In the genomic region with DNA sequence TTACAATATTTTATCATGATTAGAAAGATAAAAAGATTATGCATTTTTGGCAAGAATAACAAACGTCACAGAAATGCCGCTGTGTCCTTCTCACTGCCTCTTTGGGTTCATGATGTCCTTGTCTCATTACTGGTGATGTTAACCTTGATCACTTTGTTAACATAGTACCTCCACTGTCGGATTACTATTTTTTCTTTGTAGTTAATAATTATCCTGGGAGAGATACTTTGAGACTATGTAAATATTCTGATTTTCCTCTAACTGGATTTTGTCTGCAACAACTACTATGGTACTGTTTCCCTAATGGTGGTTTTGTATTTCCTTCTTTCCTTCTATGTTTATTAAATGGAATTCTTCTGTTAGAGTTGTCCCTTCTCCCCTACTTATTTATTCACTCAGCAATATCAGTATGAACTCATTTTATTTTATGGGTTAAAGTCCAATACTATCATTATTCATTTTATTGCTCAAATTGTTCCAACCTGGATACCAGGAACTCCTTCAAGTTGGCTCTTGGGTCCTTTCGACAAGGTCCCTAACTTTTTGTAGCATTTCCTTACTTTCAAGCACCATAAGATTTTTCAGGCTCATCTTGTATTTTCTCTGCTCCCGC, we compare ENCODE assay signal across 23 cellular contexts. TPM values are rescaled to one million over a fixed set of nuclear protein-coding genes. Genes with fewer than 3 reads are reported as not detected.
DNase-seq lines count a peak whose midpoint lies in the region; ATAC-seq, FAIRE-seq and TF ChIP-seq lines count a peak whose summit lies in the region.
"Had no signal": no experiment of that assay in that cellular context is flagged by ENCODE, and none has a peak within 500 bp of the region (broad histone marks: within the 10 kb centered on the region; RNA-seq: fewer than 3 reads in every experiment).

No MANE protein-coding gene starts in this region.

- H3K27ac ChIP-seq in astrocyte (ENCODE audit: low read depth, low read length) (no peak overlapping the region), HepG2 (ENCODE audit: extremely low read length, insufficient read depth, low read length) (peak overlapping the region; percentile 37), transverse colon (peak overlapping the region; percentile 17 to 50 (median 32))
- H3K27ac ChIP-seq: GM23248, prostate gland, thoracic aorta had no signal

- in situ Hi-C loops in HepG2 (cut with HindIII; ENCODE audit: extremely low pct_ligation_motif_present, low pct_unique_long_range_greater_than_20kb): loop anchor here (10.0 kb wide), 1 partner anchor 291 kb away; no protein-coding TSS in a partner anchor
- in situ Hi-C loops in transverse colon (cut with MboI; ENCODE audit: low pct_ligation_motif_present in 1 of 4, low pct_unique_long_range_greater_than_20kb in 1 of 4, low sequenced_read_pairs in 3 of 4): loop anchor here in 3 of 4 donors (10.0 to 25.0 kb wide), 4 partner anchors 81 to 301 kb away; a partner anchor contains a TSS

- POLR2A ChIA-PET in HepG2 (lab: Yijun Ruan, JAX): interaction anchor here (1.1 to 1.2 kb wide), 2 partner anchors 9 kb away, joined by 3 to 8 read pairs; a partner anchor contains a TSS

- H3K79me2 ChIP-seq in astrocyte (ENCODE audit: insufficient read depth, low read length): peaks cover 90% of the 10 kb centered on the region
- peaks cover 82% of the 10 kb centered on the region for H3K79me2 ChIP-seq in HepG2 (ENCODE audit: insufficient read depth, low read length)

- H3K4me1 ChIP-seq in astrocyte (ENCODE audit: insufficient read depth, low read length) (peaks cover 11% of the 10 kb centered on the region), HepG2 (ENCODE audit: insufficient read depth, low read length) (peaks cover 66% of the 10 kb centered on the region), transverse colon (peaks cover 30 to 68% (median 44%) of the 10 kb centered on the region in 4 donors)

- H3K9me3 ChIP-seq in astrocyte (ENCODE audit: insufficient read depth, low read depth, low read length): no peaks in the 10 kb centered on the region
- no peaks in the 10 kb centered on the region for H3K9me3 ChIP-seq in HepG2 (ENCODE audit: low read length)
- no peaks in the 10 kb centered on the region for H3K9me3 ChIP-seq in transverse colon
- H3K9me3 ChIP-seq: left ventricle myocardium inferior, mucosa of descending colon, prostate gland, thoracic aorta had no signal

- no TSS peak for BruUV-seq in HepG2 (replicated peaks; lab: Mats Ljungman, UMichigan)

- no peak overlapping the region for H2AFZ ChIP-seq in astrocyte (ENCODE audit: low read depth, low read length)
- H2AFZ ChIP-seq in HepG2 (ENCODE audit: low read length): no peak overlapping the region
- H2AFZ ChIP-seq: GM23248 had no signal

- H3K27me3 Mint-ChIP-seq in IgD-negative memory B cell (no peaks in the 10 kb centered on the region), astrocyte (ENCODE audit: low read depth, unreplicated experiment) (no peaks in the 10 kb centered on the region)
- H3K27me3 Mint-ChIP-seq in activated T-helper 1 cell treated with anti-CD3 and anti-CD28 coated beads, Interleukin-12 subunit alpha, Interleukin-12 subunit beta, Interleukin-2, Interleukin-4 antibody, amounts not matched to agents 30 ng/mL and 10 ng/mL and 1 ng/mL, durations not matched to agents 14 hours and 24 hours and 36 hours (ENCODE audit: insufficient read depth): no peaks in the 10 kb centered on the region
- H3K27me3 Mint-ChIP-seq: activated naive CD8-positive, alpha-beta T cell treated with anti-CD3 and anti-CD28 coated beads for 36 hours had no signal

- peaks cover 13% of the 10 kb centered on the region for H3K36me3 ChIP-seq in astrocyte (ENCODE audit: insufficient read depth, low read length)
- peaks cover 3 to 23% of the 10 kb centered on the region in 2 experiments; a peak in 4 of 5 replicates for H3K36me3 ChIP-seq in HepG2 (replicated peaks in 1 of 2; ENCODE audit: control insufficient read depth in 1 of 2, insufficient read depth in 2 of 2, low read length in 2 of 2)
- peaks cover 0 to 8% (median 0%) of the 10 kb centered on the region in 4 donors for H3K36me3 ChIP-seq in transverse colon
- H3K36me3 ChIP-seq: prostate gland had no signal

- H4K20me1 ChIP-seq in astrocyte (ENCODE audit: insufficient read depth, low read length): peaks cover 84% of the 10 kb centered on the region
- peaks cover 74% of the 10 kb centered on the region for H4K20me1 ChIP-seq in HepG2 (ENCODE audit: insufficient read depth, low read length)

- H3K27me3 ChIP-seq in astrocyte (ENCODE audit: insufficient read depth, low read length) (no peaks in the 10 kb centered on the region), HepG2 (ENCODE audit: control insufficient read depth in 1 of 2, insufficient read depth in 2 of 2, low read length in 2 of 2) (no peaks in the 10 kb centered on the region), transverse colon (no peaks in the 10 kb centered on the region)

- no peak for TF ChIP-seq POLR2A in HepG2 (IDR thresholded peaks at IDR 0.05; ENCODE audit: insufficient read depth in 1 of 2, low read depth in 2 of 2, low read length in 2 of 2)
- no peak for TF ChIP-seq POLR2A in transverse colon (IDR thresholded peaks at IDR 0.05)

- FAIRE-seq in astrocyte (lab: Jason Lieb, UNC) (no peak), HepG2 (lab: Jason Lieb, UNC) (no peak)
- FAIRE-seq: colon, endometrium, HTR-8/SVneo had no signal

- TF ChIP-seq CTCF in astrocyte (IDR thresholded peaks at IDR 0.05; ENCODE audit: insufficient read depth, low read depth, low read length) (no peak), HepG2 (CRISPR knock-in tag; IDR thresholded peaks at IDR 0.05) (no peak), transverse colon (IDR thresholded peaks at IDR 0.05) (no peak)

- 36% methylated on average over 5 of the region's 5 CpGs for WGBS in HepG2 (ENCODE audit: low lambda C conversion rate)
- WGBS in transverse colon (ENCODE audit: low coverage in 1 of 2), 2 donors: 70 to 72% methylated on average over 5 of the region's 5 CpGs

- H3K9me3 Mint-ChIP-seq in IgD-negative memory B cell: no peaks in the 10 kb centered on the region
- no peaks in the 10 kb centered on the region for H3K9me3 Mint-ChIP-seq in astrocyte (ENCODE audit: unreplicated experiment)
- H3K9me3 Mint-ChIP-seq in activated T-helper 1 cell treated with anti-CD3 and anti-CD28 coated beads, Interleukin-12 subunit alpha, Interleukin-12 subunit beta, Interleukin-2, Interleukin-4 antibody, amounts not matched to agents 30 ng/mL and 10 ng/mL and 1 ng/mL, durations not matched to agents 14 hours and 24 hours and 36 hours: no peaks in the 10 kb centered on the region
- H3K9me3 Mint-ChIP-seq: activated naive CD8-positive, alpha-beta T cell treated with anti-CD3 and anti-CD28 coated beads for 36 hours had no signal

- H3K9ac ChIP-seq in astrocyte (ENCODE audit: low read length): no peak overlapping the region
- H3K9ac ChIP-seq in HepG2 (ENCODE audit: insufficient read depth, low read depth, low read length): 0 out of 2 replicates have a peak overlapping the region, but pooled peaks have one; percentile 6
- H3K9ac ChIP-seq: GM23248 had no signal

- intact Hi-C loops in HepG2 (cut with micrococcal nuclease; ENCODE audit: unreplicated experiment): no loop called here
- intact Hi-C loops in transverse colon (cut with DNase I; ENCODE audit: low total_unique reads): no loop called here
- intact Hi-C loops in activated T-helper 1 cell treated with anti-CD3 and anti-CD28 coated beads, Interleukin-12 subunit alpha, Interleukin-12 subunit beta, Interleukin-2, Interleukin-4 antibody, amounts not matched to agents 30 ng/mL and 10 ng/mL and 1 ng/mL, durations not matched to agents 14 hours and 24 hours and 36 hours (cut with micrococcal nuclease): no loop called here

- no peak for DNase-seq in astrocyte (ENCODE audit: low read depth)
- DNase-seq in HepG2 (ENCODE audit: low spot score): peak; percentile 64
- DNase-seq in transverse colon: no peak
- no peak for DNase-seq in stimulated activated CD4-positive, alpha-beta T cell treated with anti-CD3 and anti-CD28 coated beads, Interleukin-1b, Interleukin-23, amount 100 ng/mL, for 48 hours
- DNase-seq in activated T-helper 1 cell treated with anti-CD3 and anti-CD28 coated beads, Interleukin-12 subunit alpha, Interleukin-12 subunit beta, Interleukin-2, Interleukin-4 antibody, amounts not matched to agents 30 ng/mL and 10 ng/mL and 1 ng/mL, durations not matched to agents 14 hours and 24 hours and 36 hours (ENCODE audit: low spot score): no peak
- no peak for DNase-seq in NCI-H524 (lab: John Stamatoyannopoulos, UW)
- DNase-seq: activated CD4-positive, alpha-beta T cell treated with anti-CD3 and anti-CD28 coated beads for 4 hours; activated naive CD8-positive, alpha-beta T cell treated with anti-CD3 and anti-CD28 coated beads for 36 hours; AML-193; COR-L47; GM23248; left ventricle myocardium inferior; mucosa of descending colon; NCI-H1092 treated with DMSO at 0.1 percent for 48 hours; NCI-H2029 treated with DMSO at 0.1 percent for 48 hours; stimulated activated naive CD4-positive, alpha-beta T cell treated with Interleukin-2 at 50 U/mL for 16 hours had no signal

- H3K27ac Mint-ChIP-seq in IgD-negative memory B cell: peak overlapping the region in 2 of 3 donors; percentile 44 to 61
- H3K27ac Mint-ChIP-seq in astrocyte (ENCODE audit: unreplicated experiment): no peak overlapping the region
- no peak overlapping the region for H3K27ac Mint-ChIP-seq in activated T-helper 1 cell treated with anti-CD3 and anti-CD28 coated beads, Interleukin-12 subunit alpha, Interleukin-12 subunit beta, Interleukin-2, Interleukin-4 antibody, amounts not matched to agents 30 ng/mL and 10 ng/mL and 1 ng/mL, durations not matched to agents 14 hours and 24 hours and 36 hours
- H3K27ac Mint-ChIP-seq: activated naive CD8-positive, alpha-beta T cell treated with anti-CD3 and anti-CD28 coated beads for 36 hours had no signal

- peak; percentile 55 for ATAC-seq in HepG2
- ATAC-seq: Panc1 had no signal

- no peak overlapping the region for H3K4me2 ChIP-seq in astrocyte (ENCODE audit: low read length)
- H3K4me2 ChIP-seq in HepG2 (ENCODE audit: low read depth, low read length): peak overlapping the region; percentile 67

- H3K4me1 Mint-ChIP-seq in IgD-negative memory B cell (peaks cover 26 to 44% (median 29%) of the 10 kb centered on the region in 3 donors), astrocyte (ENCODE audit: low read depth, unreplicated experiment) (peaks cover 22% of the 10 kb centered on the region)
- H3K4me1 Mint-ChIP-seq in activated T-helper 1 cell treated with anti-CD3 and anti-CD28 coated beads, Interleukin-12 subunit alpha, Interleukin-12 subunit beta, Interleukin-2, Interleukin-4 antibody, amounts not matched to agents 30 ng/mL and 10 ng/mL and 1 ng/mL, durations not matched to agents 14 hours and 24 hours and 36 hours (ENCODE audit: low read depth): peaks cover 41% of the 10 kb centered on the region

- no peak for TF ChIP-seq RAD21 in HepG2 (CRISPR knock-in tag; IDR thresholded peaks at IDR 0.05)

- H3K4me3 ChIP-seq in astrocyte (ENCODE audit: insufficient read depth, low read depth, low read length) (no peak overlapping the region), HepG2 (replicated peaks in 1 of 3; ENCODE audit: insufficient read depth in 1 of 3, low read depth in 2 of 3, low read length in 3 of 3) (peak overlapping the region; percentile 12 to 45 (median 28); a peak in 4 of 6 replicates), transverse colon (no peak overlapping the region)
- H3K4me3 ChIP-seq: GM23248, left ventricle myocardium inferior, mucosa of descending colon, prostate gland, thoracic aorta had no signal

- CTCF ChIA-PET in HepG2 (lab: Yijun Ruan, JAX; ENCODE audit: low intra/inter-chr PET ratio, low total read pairs): no interaction called here

- TF ChIP-seq EP300 in HepG2 (IDR thresholded peaks at IDR 0.05; ENCODE audit: low read depth in 2 of 2, low read length in 2 of 2): no peak
- TF ChIP-seq EP300 in HepG2 (CRISPR knock-in tag; IDR thresholded peaks at IDR 0.05; ENCODE audit: borderline replicate concordance): no peak
- TF ChIP-seq EP300 in transverse colon (IDR thresholded peaks at IDR 0.05; ENCODE audit: low read depth): no peak

- H3K4me3 Mint-ChIP-seq in IgD-negative memory B cell (peak overlapping the region in 1 of 4 donors; percentile 45), astrocyte (ENCODE audit: unreplicated experiment) (peak overlapping the region; percentile 62)
- no peak overlapping the region for H3K4me3 Mint-ChIP-seq in activated T-helper 1 cell treated with anti-CD3 and anti-CD28 coated beads, Interleukin-12 subunit alpha, Interleukin-12 subunit beta, Interleukin-2, Interleukin-4 antibody, amounts not matched to agents 30 ng/mL and 10 ng/mL and 1 ng/mL, durations not matched to agents 14 hours and 24 hours and 36 hours
- H3K4me3 Mint-ChIP-seq: activated naive CD8-positive, alpha-beta T cell treated with anti-CD3 and anti-CD28 coated beads for 36 hours had no signal

- H3K36me3 Mint-ChIP-seq in IgD-negative memory B cell (no peaks in the 10 kb centered on the region), astrocyte (ENCODE audit: low read depth, unreplicated experiment) (peaks cover 14% of the 10 kb centered on the region)
- peaks cover 23% of the 10 kb centered on the region for H3K36me3 Mint-ChIP-seq in activated T-helper 1 cell treated with anti-CD3 and anti-CD28 coated beads, Interleukin-12 subunit alpha, Interleukin-12 subunit beta, Interleukin-2, Interleukin-4 antibody, amounts not matched to agents 30 ng/mL and 10 ng/mL and 1 ng/mL, durations not matched to agents 14 hours and 24 hours and 36 hours (ENCODE audit: low read depth)

RNA-seq across cellular contexts. Expression of a gene that starts 4.1 kb away (rescaled TPM):
- polyA plus RNA-seq in IgD-negative memory B cell (10.8 TPM), HepG2 (2011; rRNA removed) (28.4 and 35.2 TPM in 2 replicates)
- total RNA-seq in astrocyte (128 and 141 TPM in 2 replicates), HepG2 (2016; rRNA removed; fragmentation: Illumina TruSeq; extraction: Trizol) (65.8 and 89.4 TPM in 2 replicates), transverse colon (100 to 1,000 TPM in 1 of 4 donors, 10 to 100 TPM in 3; 46.0 to 107 (median 75.5) TPM)
- 6.2 and 7.1 TPM in 2 replicates for total RNA-seq in HepG2 (2016; cell fraction: cytosol; rRNA removed; fragmentation: Illumina TruSeq; extraction: Trizol; ENCODE audit: low read depth)
- total RNA-seq in HepG2 (2016; cell fraction: insoluble cytoplasmic fraction; rRNA removed; fragmentation: Illumina TruSeq; extraction: Trizol): 66.8 and 90.8 TPM in 2 replicates
- 29.3 and 33.2 TPM in 2 replicates for total RNA-seq in HepG2 (2016; cell fraction: membrane; rRNA removed; fragmentation: Illumina TruSeq; extraction: Trizol)
- 42.7 and 51.2 TPM in 2 replicates for total RNA-seq in HepG2 (2016; cell fraction: nucleus; rRNA removed; fragmentation: Illumina TruSeq; extraction: Trizol)
- 14.2 and 20.9 TPM in 2 replicates for polyA plus RNA-seq in HepG2 (2011; cell fraction: cytosol; rRNA removed)
- 10.5 and 16.3 TPM in 2 replicates for polyA plus RNA-seq in HepG2 (2011; cell fraction: nucleus; rRNA removed)
- polyA plus RNA-seq in HepG2 (2012): 17.1 and 20.9 TPM in 2 replicates
- polyA plus RNA-seq in HepG2 (2016; cell fraction: cytosol; fragmentation: Illumina TruSeq; extraction: Trizol; ENCODE audit: low read depth): 2.1 and 2.2 TPM in 2 replicates
- 25.3 and 26.7 TPM in 2 replicates for polyA plus RNA-seq in HepG2 (2016; cell fraction: insoluble cytoplasmic fraction; fragmentation: Illumina TruSeq; extraction: Trizol; ENCODE audit: low read depth)
- 6.2 and 7.6 TPM in 2 replicates for polyA plus RNA-seq in HepG2 (2016; cell fraction: membrane; fragmentation: Illumina TruSeq; extraction: Trizol; ENCODE audit: low read depth)
- polyA plus RNA-seq in HepG2 (2016; cell fraction: nucleus; fragmentation: Illumina TruSeq; extraction: Trizol; ENCODE audit: insufficient read depth, low read depth): 30.5 and 36.9 TPM in 2 replicates
- polyA minus RNA-seq in HepG2 (2011; rRNA and poly(A)+ RNA removed; ENCODE audit: low replicate concordance): 59.1 and 156 TPM in 2 replicates
- 44.6 and 63.2 TPM in 2 replicates for polyA minus RNA-seq in HepG2 (2011; cell fraction: cytosol; rRNA and poly(A)+ RNA removed)
- 39.7 and 61.4 TPM in 2 replicates for polyA minus RNA-seq in HepG2 (2011; cell fraction: nucleus; rRNA and poly(A)+ RNA removed)
- 61.0 and 62.6 TPM in 2 replicates for total RNA-seq in activated T-helper 1 cell treated with anti-CD3 and anti-CD28 coated beads, Interleukin-12 subunit alpha, Interleukin-12 subunit beta, Interleukin-2, Interleukin-4 antibody, amounts not matched to agents 30 ng/mL and 10 ng/mL and 1 ng/mL, durations not matched to agents 14 hours and 24 hours and 36 hours

RNA-seq across cellular contexts. Expression of a gene that starts 8.6 kb away (rescaled TPM):
- polyA plus RNA-seq in IgD-negative memory B cell (58.3 TPM), HepG2 (2011; rRNA removed) (15.6 and 16.0 TPM in 2 replicates)
- total RNA-seq in astrocyte (37.4 and 39.6 TPM in 2 replicates), HepG2 (2016; rRNA removed; fragmentation: Illumina TruSeq; extraction: Trizol) (23.8 and 29.0 TPM in 2 replicates), transverse colon (10 to 100 TPM; 34.8 to 44.6 (median 41.2) TPM)
- total RNA-seq in HepG2 (2016; cell fraction: cytosol; rRNA removed; fragmentation: Illumina TruSeq; extraction: Trizol; ENCODE audit: low read depth): 2.9 and 4.9 TPM in 2 replicates
- 22.6 and 28.8 TPM in 2 replicates for total RNA-seq in HepG2 (2016; cell fraction: insoluble cytoplasmic fraction; rRNA removed; fragmentation: Illumina TruSeq; extraction: Trizol)
- 8.4 and 9.9 TPM in 2 replicates for total RNA-seq in HepG2 (2016; cell fraction: membrane; rRNA removed; fragmentation: Illumina TruSeq; extraction: Trizol)
- 23.9 and 31.3 TPM in 2 replicates for total RNA-seq in HepG2 (2016; cell fraction: nucleus; rRNA removed; fragmentation: Illumina TruSeq; extraction: Trizol)
- 7.5 and 11.9 TPM in 2 replicates for polyA plus RNA-seq in HepG2 (2011; cell fraction: cytosol; rRNA removed)
- polyA plus RNA-seq in HepG2 (2011; cell fraction: nucleus; rRNA removed): 3.4 and 3.6 TPM in 2 replicates
- polyA plus RNA-seq in HepG2 (2012): 16.9 and 19.3 TPM in 2 replicates
- 2.0 and 2.1 TPM in 2 replicates for polyA plus RNA-seq in HepG2 (2016; cell fraction: cytosol; fragmentation: Illumina TruSeq; extraction: Trizol; ENCODE audit: low read depth)
- polyA plus RNA-seq in HepG2 (2016; cell fraction: insoluble cytoplasmic fraction; fragmentation: Illumina TruSeq; extraction: Trizol; ENCODE audit: low read depth): 20.7 and 24.1 TPM in 2 replicates
- polyA plus RNA-seq in HepG2 (2016; cell fraction: membrane; fragmentation: Illumina TruSeq; extraction: Trizol; ENCODE audit: low read depth): 6.6 and 6.9 TPM in 2 replicates
- polyA plus RNA-seq in HepG2 (2016; cell fraction: nucleus; fragmentation: Illumina TruSeq; extraction: Trizol; ENCODE audit: insufficient read depth, low read depth): 27.6 and 31.5 TPM in 2 replicates
- 15.0 and 31.6 TPM in 2 replicates for polyA minus RNA-seq in HepG2 (2011; rRNA and poly(A)+ RNA removed; ENCODE audit: low replicate concordance)
- 18.4 and 19.5 TPM in 2 replicates for polyA minus RNA-seq in HepG2 (2011; cell fraction: cytosol; rRNA and poly(A)+ RNA removed)
- 13.9 and 15.2 TPM in 2 replicates for polyA minus RNA-seq in HepG2 (2011; cell fraction: nucleus; rRNA and poly(A)+ RNA removed)
- 76.1 and 80.5 TPM in 2 replicates for total RNA-seq in activated T-helper 1 cell treated with anti-CD3 and anti-CD28 coated beads, Interleukin-12 subunit alpha, Interleukin-12 subunit beta, Interleukin-2, Interleukin-4 antibody, amounts not matched to agents 30 ng/mL and 10 ng/mL and 1 ng/mL, durations not matched to agents 14 hours and 24 hours and 36 hours

Comparison
In these comparisons a context has a peak if more than half of its experiments do, and no peak if none do; other contexts are left out.
1. H3K27ac Mint-ChIP-seq: peak in IgD-negative memory B cell (2 of 3); none in astrocyte (single experiment) and activated T-helper 1 cell treated with anti-CD3 and anti-CD28 coated beads, Interleukin-12 subunit alpha, Interleukin-12 subunit beta, Interleukin-2, Interleukin-4 antibody, amounts not matched to agents 30 ng/mL and 10 ng/mL and 1 ng/mL, durations not matched to agents 14 hours and 24 hours and 36 hours (single experiment).
2. H3K4me3 ChIP-seq: peak in HepG2 (3 of 3); none in astrocyte (single experiment) and transverse colon (0 of 4).